ENCODE assay signal across 1 cellular context in the genomic region with DNA sequence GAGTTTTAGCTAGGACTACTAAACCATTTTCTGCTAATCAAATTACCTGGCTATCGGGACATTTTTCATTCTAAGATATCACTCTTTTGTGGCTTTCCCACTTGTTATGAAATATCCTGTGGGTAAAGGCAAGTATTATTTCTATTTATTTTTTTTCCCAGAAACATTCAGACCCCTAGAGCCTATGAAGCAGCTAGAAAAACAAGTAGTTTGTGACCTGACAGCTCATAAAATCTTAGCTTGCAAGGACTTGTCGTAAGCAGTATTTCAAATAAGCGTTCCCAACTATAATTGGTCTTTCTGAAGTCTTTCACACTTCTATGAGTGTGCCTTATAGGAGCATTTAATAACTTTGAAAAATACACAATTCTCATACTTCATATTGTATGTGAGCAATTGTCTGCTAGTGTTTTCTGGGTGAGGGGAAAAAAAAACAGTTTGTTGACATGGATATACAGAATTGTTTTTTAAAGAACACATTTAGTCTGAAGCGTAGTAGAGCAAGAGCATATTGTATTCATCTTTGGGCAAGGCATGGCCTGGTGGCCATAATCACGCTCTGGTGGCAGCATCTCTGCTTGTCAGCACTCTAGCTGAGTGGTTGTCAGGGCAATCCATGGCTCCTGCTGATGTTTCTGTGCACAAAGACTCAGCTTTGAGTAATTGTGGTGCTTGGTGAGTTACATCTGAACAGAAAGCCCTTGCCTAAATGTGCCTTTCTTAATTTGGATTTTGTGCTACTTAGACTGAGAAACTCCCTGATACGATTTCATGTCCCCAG.
TF ChIP-seq lines count a peak whose summit lies in the region.

No MANE protein-coding gene starts in this region.

TF ChIP-seq in GM12878, 131 proteins besides CTCF, POLR2A, EP300 and RAD21 (continued from another document):
- TF ChIP-seq PAX5 (IDR thresholded peaks at IDR 0.05; ENCODE audit: borderline replicate concordance, low read depth, low read length) (no peak), ZNF24 (IDR thresholded peaks at IDR 0.05) (no peak), POLR2AphosphoS2 (IDR thresholded peaks at IDR 0.05; ENCODE audit: low read depth, low read length) (no peak), PAX8 (IDR thresholded peaks at IDR 0.05) (no peak), FOXM1 (IDR thresholded peaks at IDR 0.05; ENCODE audit: low read depth, low read length) (no peak), BHLHE40 (IDR thresholded peaks at IDR 0.05; ENCODE audit: borderline replicate concordance in 1 of 2, low read depth in 2 of 2, low read length in 1 of 2) (no peak), GATAD2B (conservative IDR thresholded peaks at IDR 0.05; ENCODE audit: low read depth) (no peak), ZBED1 (IDR thresholded peaks at IDR 0.05; ENCODE audit: borderline replicate concordance) (no peak), YY1 (IDR thresholded peaks at IDR 0.05; ENCODE audit: low read depth, low read length) (no peak)
- TF ChIP-seq, protein P1, sequence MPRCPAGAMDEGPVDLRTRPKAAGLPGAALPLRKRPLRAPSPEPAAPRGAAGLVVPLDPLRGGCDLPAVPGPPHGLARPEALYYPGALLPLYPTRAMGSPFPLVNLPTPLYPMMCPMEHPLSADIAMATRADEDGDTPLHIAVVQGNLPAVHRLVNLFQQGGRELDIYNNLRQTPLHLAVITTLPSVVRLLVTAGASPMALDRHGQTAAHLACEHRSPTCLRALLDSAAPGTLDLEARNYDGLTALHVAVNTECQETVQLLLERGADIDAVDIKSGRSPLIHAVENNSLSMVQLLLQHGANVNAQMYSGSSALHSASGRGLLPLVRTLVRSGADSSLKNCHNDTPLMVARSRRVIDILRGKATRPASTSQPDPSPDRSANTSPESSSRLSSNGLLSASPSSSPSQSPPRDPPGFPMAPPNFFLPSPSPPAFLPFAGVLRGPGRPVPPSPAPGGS (IDR thresholded peaks at IDR 0.05; ENCODE audit: borderline replicate concordance, insufficient read depth, low read depth, low read length, poor library complexity, severe bottlenecking) = no peak
- TF ChIP-seq, protein P2, sequence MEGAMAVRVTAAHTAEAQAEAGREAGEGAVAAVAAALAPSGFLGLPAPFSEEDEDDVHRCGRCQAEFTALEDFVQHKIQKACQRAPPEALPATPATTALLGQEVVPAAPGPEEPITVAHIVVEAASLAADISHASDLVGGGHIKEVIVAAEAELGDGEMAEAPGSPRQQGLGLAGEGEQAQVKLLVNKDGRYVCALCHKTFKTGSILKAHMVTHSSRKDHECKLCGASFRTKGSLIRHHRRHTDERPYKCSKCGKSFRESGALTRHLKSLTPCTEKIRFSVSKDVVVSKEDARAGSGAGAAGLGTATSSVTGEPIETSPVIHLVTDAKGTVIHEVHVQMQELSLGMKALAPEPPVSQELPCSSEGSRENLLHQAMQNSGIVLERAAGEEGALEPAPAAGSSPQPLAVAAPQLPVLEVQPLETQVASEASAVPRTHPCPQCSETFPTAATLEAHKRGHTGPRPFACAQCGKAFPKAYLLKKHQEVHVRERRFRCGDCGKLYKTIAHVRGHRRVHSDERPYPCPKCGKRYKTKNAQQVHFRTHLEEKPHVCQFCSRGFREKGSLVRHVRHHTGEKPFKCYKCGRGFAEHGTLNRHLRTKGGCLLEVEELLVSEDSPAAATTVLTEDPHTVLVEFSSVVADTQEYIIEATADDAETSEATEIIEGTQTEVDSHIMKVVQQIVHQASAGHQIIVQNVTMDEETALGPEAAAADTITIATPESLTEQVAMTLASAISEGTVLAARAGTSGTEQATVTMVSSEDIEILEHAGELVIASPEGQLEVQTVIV (IDR thresholded peaks at IDR 0.05; ENCODE audit: borderline replicate concordance, partially characterized antibody) = no peak
- TF ChIP-seq, protein P3, sequence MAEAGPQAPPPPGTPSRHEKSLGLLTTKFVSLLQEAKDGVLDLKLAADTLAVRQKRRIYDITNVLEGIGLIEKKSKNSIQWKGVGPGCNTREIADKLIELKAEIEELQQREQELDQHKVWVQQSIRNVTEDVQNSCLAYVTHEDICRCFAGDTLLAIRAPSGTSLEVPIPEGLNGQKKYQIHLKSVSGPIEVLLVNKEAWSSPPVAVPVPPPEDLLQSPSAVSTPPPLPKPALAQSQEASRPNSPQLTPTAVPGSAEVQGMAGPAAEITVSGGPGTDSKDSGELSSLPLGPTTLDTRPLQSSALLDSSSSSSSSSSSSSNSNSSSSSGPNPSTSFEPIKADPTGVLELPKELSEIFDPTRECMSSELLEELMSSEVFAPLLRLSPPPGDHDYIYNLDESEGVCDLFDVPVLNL (IDR thresholded peaks at IDR 0.05; ENCODE audit: low read depth, low read length) = no peak
- TF ChIP-seq, protein P4, sequence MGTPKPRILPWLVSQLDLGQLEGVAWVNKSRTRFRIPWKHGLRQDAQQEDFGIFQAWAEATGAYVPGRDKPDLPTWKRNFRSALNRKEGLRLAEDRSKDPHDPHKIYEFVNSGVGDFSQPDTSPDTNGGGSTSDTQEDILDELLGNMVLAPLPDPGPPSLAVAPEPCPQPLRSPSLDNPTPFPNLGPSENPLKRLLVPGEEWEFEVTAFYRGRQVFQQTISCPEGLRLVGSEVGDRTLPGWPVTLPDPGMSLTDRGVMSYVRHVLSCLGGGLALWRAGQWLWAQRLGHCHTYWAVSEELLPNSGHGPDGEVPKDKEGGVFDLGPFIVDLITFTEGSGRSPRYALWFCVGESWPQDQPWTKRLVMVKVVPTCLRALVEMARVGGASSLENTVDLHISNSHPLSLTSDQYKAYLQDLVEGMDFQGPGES (IDR thresholded peaks at IDR 0.05) = no peak
- TF ChIP-seq, protein P5, sequence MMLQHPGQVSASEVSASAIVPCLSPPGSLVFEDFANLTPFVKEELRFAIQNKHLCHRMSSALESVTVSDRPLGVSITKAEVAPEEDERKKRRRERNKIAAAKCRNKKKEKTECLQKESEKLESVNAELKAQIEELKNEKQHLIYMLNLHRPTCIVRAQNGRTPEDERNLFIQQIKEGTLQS (IDR thresholded peaks at IDR 0.05; ENCODE audit: borderline replicate concordance, extremely low read depth, low read depth, low read length) = no peak
